Comparison of ENCODE assay signal across 8 cellular contexts in genomic region chr12:120367252-120367923, GRCh38. TPM values are rescaled to one million over a fixed set of nuclear protein-coding genes. Genes with fewer than 3 reads are reported as not detected.
DNase-seq lines count a peak whose midpoint lies in the region; ATAC-seq and TF ChIP-seq lines count a peak whose summit lies in the region.

No MANE protein-coding gene starts in this region.

- DNase-seq in cardiac muscle cell (ENCODE audit: low read depth in 1 of 2, low spot score in 1 of 2) (peak in 1 of 2 donors; percentile 62), cardiac septum (ENCODE audit: low spot score) (no peak), T-cell (peak in 1 of 34 experiments; percentile 13), left ventricle myocardium superior (no peak), stomach (no peak), NCI-H128 (lab: John Stamatoyannopoulos, UW; ENCODE audit: unreplicated experiment) (no peak)

- intact Hi-C loops in cardiac septum (cut with DNase I) (no loop called here), left ventricle myocardium superior (cut with micrococcal nuclease) (no loop called here), stomach (cut with DNase I; ENCODE audit: low total_unique reads) (no loop called here)

- H3K4me1 Mint-ChIP-seq in T-cell: peaks cover 16 to 24% (median 19%) of the 10 kb centered on the region in 3 donors

- no peak overlapping the region for H3K27ac Mint-ChIP-seq in T-cell

- no peak for TF ChIP-seq POLR2A in stomach (IDR thresholded peaks at IDR 0.05)

- no peaks in the 10 kb centered on the region for H3K9me3 Mint-ChIP-seq in T-cell

- H3K4me3 Mint-ChIP-seq in T-cell: peak overlapping the region; percentile 41 to 60 (median 50)

- H3K27ac ChIP-seq in cardiac muscle cell (peak overlapping the region; percentile 82), stomach (peak overlapping the region; percentile 66 to 80 (median 76))

- TF ChIP-seq EP300 in stomach (IDR thresholded peaks at IDR 0.05): no peak

- CTCF ChIA-PET in T-cell (lab: Charles Lee): interaction anchor here (0.6 to 1.3 kb wide), 7 partner anchors 8 to 257 kb away, joined by 3 to 7 read pairs (median 4); no protein-coding TSS in a partner anchor

- H3K9me3 ChIP-seq in cardiac muscle cell (ENCODE audit: low read depth) (no peaks in the 10 kb centered on the region), stomach (no peaks in the 10 kb centered on the region)

- H3K27me3 Mint-ChIP-seq in T-cell: peaks cover 74 to 80% of the 10 kb centered on the region in 2 donors

- 34 to 44% (median 38%) methylated on average over 10 of the region's 10 CpGs for WGBS in stomach, 5 donors

- ATAC-seq in T-cell (replicated peaks in 1 of 4) (no peak), left ventricle myocardium superior (peak; percentile 5), GM21529 (IDR thresholded peaks at IDR 0.05; ENCODE audit: unreplicated experiment) (no peak), HG02885 (IDR thresholded peaks at IDR 0.05; ENCODE audit: poor library complexity, unreplicated experiment) (no peak)

- no peaks in the 10 kb centered on the region for H3K36me3 Mint-ChIP-seq in T-cell

- H3K36me3 ChIP-seq in cardiac muscle cell (no peaks in the 10 kb centered on the region), stomach (no peaks in the 10 kb centered on the region)

- H3K27me3 ChIP-seq in cardiac muscle cell (no peaks in the 10 kb centered on the region), stomach (peaks cover 7 to 65% (median 30%) of the 10 kb centered on the region in 3 donors)

- H3K4me1 ChIP-seq in cardiac muscle cell (ENCODE audit: low read depth): peaks cover 14% of the 10 kb centered on the region
- peaks cover 42 to 74% (median 63%) of the 10 kb centered on the region in 4 donors for H3K4me1 ChIP-seq in stomach

- H3K4me3 ChIP-seq in cardiac muscle cell: peak overlapping the region; percentile 100
- H3K4me3 ChIP-seq in stomach: peak overlapping the region; percentile 63 to 73 (median 68)

- POLR2A ChIA-PET in T-cell (lab: Charles Lee): interaction anchor here in 1 of 2 donors (0.6 to 0.7 kb wide), 2 partner anchors 129 to 1272 kb away, joined by 3 read pairs; partner anchors contain the start of gene DYNLL1

- peak; percentile 49 for TF ChIP-seq CTCF in cardiac muscle cell (IDR thresholded peaks at IDR 0.05; ENCODE audit: low read depth, low read length)
- TF ChIP-seq CTCF in stomach (IDR thresholded peaks at IDR 0.05): peak in 3 of 7 experiments; percentile 8 to 32 (median 11)

RNA-seq across cellular contexts. Expression of gene MSI1, which starts 1.6 kb away (rescaled TPM):
- total RNA-seq in cardiac muscle cell (22.5 and 28.8 TPM in 2 replicates), cardiac septum (9.7 TPM), T-cell (under 1 TPM in 1 of 5 donors, not detected in 4; 0.15 TPM), left ventricle myocardium superior (6.8 TPM), stomach (1 to 10 TPM in 1 of 5 donors, under 1 TPM in 2, not detected in 2; 0.58 to 7.1 (median 0.92) TPM)
- polyA plus RNA-seq in cardiac muscle cell (26.2 and 38.7 TPM in 2 replicates), stomach (1 to 10 TPM in 2 of 3 donors, under 1 TPM in 1; 0.95 to 3.1 (median 2.3) TPM)

RNA-seq across cellular contexts. Expression of gene PLA2G1B, which starts 39.8 kb away (rescaled TPM):
- total RNA-seq in cardiac muscle cell (not detected in 2 replicates), cardiac septum (not detected), T-cell (1 to 10 TPM in 3 of 5 donors, not detected in 2; 1.6 to 2.9 (median 1.8) TPM), left ventricle myocardium superior (not detected), stomach (not detected)
- polyA plus RNA-seq in cardiac muscle cell (not detected in 2 replicates), stomach (10 to 100 TPM in 2 of 3 donors, 1 to 10 TPM in 1; 7.0 to 18.5 (median 10.2) TPM)
